ENCODE assay signal across 1 cellular context in the genomic region with DNA sequence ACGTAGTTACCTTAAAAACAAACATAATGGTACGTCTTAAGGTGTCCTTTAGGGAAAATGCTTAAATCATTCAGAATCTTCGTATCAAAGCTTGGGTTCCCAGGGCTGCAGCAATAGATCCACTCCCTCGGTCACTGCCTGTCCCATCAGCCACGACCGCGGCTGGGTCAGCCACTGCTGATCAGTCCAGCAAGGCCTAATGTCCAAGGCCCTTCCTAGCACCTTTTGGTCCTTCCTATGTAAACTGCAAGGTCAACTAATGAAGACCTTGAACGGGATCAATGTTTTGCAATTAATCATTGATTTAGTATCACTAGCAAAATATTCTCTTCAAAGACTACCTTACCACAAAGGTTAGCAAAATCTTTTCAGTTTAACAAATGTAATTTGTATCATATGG.
A peak's percentile ranks its signal among the peaks of the same experiment; 100 is the strongest.
TF ChIP-seq lines count a peak whose summit lies in the region.

No MANE protein-coding gene starts in this region.

TF ChIP-seq in HepG2, 621 proteins besides CTCF, POLR2A, EP300 and RAD21 (continued from another document):
- TF ChIP-seq ZNF878 (CRISPR knock-in tag; IDR thresholded peaks at IDR 0.05) (no peak), GATAD2A (CRISPR knock-in tag; IDR thresholded peaks at IDR 0.05) (peak; percentile 15; the same call in 1 of the 2 replicates), ETV5 (CRISPR knock-in tag; IDR thresholded peaks at IDR 0.05; ENCODE audit: borderline replicate concordance) (no peak), FOXO1 (CRISPR knock-in tag; IDR thresholded peaks at IDR 0.05) (no peak), HNF4A (CRISPR knock-in tag; IDR thresholded peaks at IDR 0.05) (peak; percentile 60), SMAD1 (CRISPR knock-in tag; IDR thresholded peaks at IDR 0.05; ENCODE audit: borderline replicate concordance, low read depth) (no peak), PRMT3 (CRISPR knock-in tag; IDR thresholded peaks at IDR 0.05; ENCODE audit: borderline replicate concordance, low read depth) (no peak), ONECUT2 (CRISPR knock-in tag; IDR thresholded peaks at IDR 0.05) (peak; percentile 11; the same call in 1 of the 2 replicates)
- TF ChIP-seq, protein P1, sequence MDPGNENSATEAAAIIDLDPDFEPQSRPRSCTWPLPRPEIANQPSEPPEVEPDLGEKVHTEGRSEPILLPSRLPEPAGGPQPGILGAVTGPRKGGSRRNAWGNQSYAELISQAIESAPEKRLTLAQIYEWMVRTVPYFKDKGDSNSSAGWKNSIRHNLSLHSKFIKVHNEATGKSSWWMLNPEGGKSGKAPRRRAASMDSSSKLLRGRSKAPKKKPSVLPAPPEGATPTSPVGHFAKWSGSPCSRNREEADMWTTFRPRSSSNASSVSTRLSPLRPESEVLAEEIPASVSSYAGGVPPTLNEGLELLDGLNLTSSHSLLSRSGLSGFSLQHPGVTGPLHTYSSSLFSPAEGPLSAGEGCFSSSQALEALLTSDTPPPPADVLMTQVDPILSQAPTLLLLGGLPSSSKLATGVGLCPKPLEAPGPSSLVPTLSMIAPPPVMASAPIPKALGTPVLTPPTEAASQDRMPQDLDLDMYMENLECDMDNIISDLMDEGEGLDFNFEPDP (CRISPR knock-in tag; conservative IDR thresholded peaks at IDR 0.05), result no peak
